8 cellular contexts compared by ENCODE assay signal in genomic region chr3:18423401-18424212, GRCh38. TPM values are rescaled to one million over a fixed set of nuclear protein-coding genes. Genes with fewer than 3 reads are reported as not detected.
A peak's percentile ranks its signal among the peaks of the same experiment; 100 is the strongest.
DNase-seq lines count a peak whose midpoint lies in the region; ATAC-seq and TF ChIP-seq lines count a peak whose summit lies in the region.

No MANE protein-coding gene starts in this region.

- peaks cover 36% of the 10 kb centered on the region for H3K36me3 Mint-ChIP-seq in activated naive CD8-positive, alpha-beta T cell treated with anti-CD3 and anti-CD28 coated beads for 36 hours
- peaks cover 7% of the 10 kb centered on the region for H3K36me3 Mint-ChIP-seq in osteocyte (ENCODE audit: unreplicated experiment)

- H3K9me3 Mint-ChIP-seq in activated naive CD8-positive, alpha-beta T cell treated with anti-CD3 and anti-CD28 coated beads for 36 hours, result no peaks in the 10 kb centered on the region
- H3K9me3 Mint-ChIP-seq in osteocyte (ENCODE audit: unreplicated experiment), result no peaks in the 10 kb centered on the region

- H3K27ac Mint-ChIP-seq in activated naive CD8-positive, alpha-beta T cell treated with anti-CD3 and anti-CD28 coated beads for 36 hours, result peak overlapping the region; percentile 85
- peak overlapping the region; percentile 77 for H3K27ac Mint-ChIP-seq in osteocyte (ENCODE audit: unreplicated experiment)

- ATAC-seq in GM18508 (IDR thresholded peaks at IDR 0.05; ENCODE audit: insufficient read depth, unreplicated experiment) (peak; percentile 83), HG02943 (IDR thresholded peaks at IDR 0.05; ENCODE audit: low read depth, unreplicated experiment) (peak; percentile 73), Right ventricle myocardium superior (ENCODE audit: poor library complexity) (peak; percentile 47)

- intact Hi-C loops in Right ventricle myocardium superior (cut with DNase I), result no loop called here

- DNase-seq in AG08396 (ENCODE audit: low spot score) (peak; percentile 39), NCI-H82 (lab: John Stamatoyannopoulos, UW) (peak; percentile 74), Right ventricle myocardium superior (peak; percentile 67), osteocyte (ENCODE audit: extremely low spot score, unreplicated experiment) (no peak), T1000 (lab: John Stamatoyannopoulos, UW) (no peak)
- peak; percentile 62 for DNase-seq in activated naive CD8-positive, alpha-beta T cell treated with anti-CD3 and anti-CD28 coated beads for 36 hours

- no peaks in the 10 kb centered on the region for H3K27me3 Mint-ChIP-seq in activated naive CD8-positive, alpha-beta T cell treated with anti-CD3 and anti-CD28 coated beads for 36 hours
- peaks cover 34% of the 10 kb centered on the region for H3K27me3 Mint-ChIP-seq in osteocyte (ENCODE audit: unreplicated experiment)

- TF ChIP-seq CTCF in osteocyte (IDR thresholded peaks at IDR 0.05), result no peak

- peaks cover 68% of the 10 kb centered on the region for H3K4me1 Mint-ChIP-seq in activated naive CD8-positive, alpha-beta T cell treated with anti-CD3 and anti-CD28 coated beads for 36 hours
- peaks cover 12% of the 10 kb centered on the region for H3K4me1 Mint-ChIP-seq in osteocyte (ENCODE audit: unreplicated experiment)

- peak overlapping the region; percentile 77 for H3K4me3 Mint-ChIP-seq in activated naive CD8-positive, alpha-beta T cell treated with anti-CD3 and anti-CD28 coated beads for 36 hours
- H3K4me3 Mint-ChIP-seq in osteocyte (ENCODE audit: unreplicated experiment), result peak overlapping the region; percentile 86

RNA-seq across cellular contexts. Expression of gene SATB1, which starts 1.5 kb away (rescaled TPM):
- total RNA-seq in activated naive CD8-positive, alpha-beta T cell treated with anti-CD3 and anti-CD28 coated beads for 36 hours, result 10 to 100 TPM; 92.0 to 94.8 TPM
- 41.7 TPM for total RNA-seq in Right ventricle myocardium superior
- total RNA-seq in osteocyte, result 10.6 and 12.4 TPM in 2 replicates

Comparison
In these comparisons a context has a peak if more than half of its experiments do, and no peak if none do; other contexts are left out.
1. DNase-seq: peak in AG08396 (single experiment), NCI-H82 (single experiment), activated naive CD8-positive, alpha-beta T cell treated with anti-CD3 and anti-CD28 coated beads for 36 hours (single experiment) and Right ventricle myocardium superior (single experiment); none in osteocyte (single experiment) and T1000 (single experiment).
2. Peak in every context shown above with its lines, with median percentiles within 50 percentile points of each other: ATAC-seq.